In the genomic region with DNA sequence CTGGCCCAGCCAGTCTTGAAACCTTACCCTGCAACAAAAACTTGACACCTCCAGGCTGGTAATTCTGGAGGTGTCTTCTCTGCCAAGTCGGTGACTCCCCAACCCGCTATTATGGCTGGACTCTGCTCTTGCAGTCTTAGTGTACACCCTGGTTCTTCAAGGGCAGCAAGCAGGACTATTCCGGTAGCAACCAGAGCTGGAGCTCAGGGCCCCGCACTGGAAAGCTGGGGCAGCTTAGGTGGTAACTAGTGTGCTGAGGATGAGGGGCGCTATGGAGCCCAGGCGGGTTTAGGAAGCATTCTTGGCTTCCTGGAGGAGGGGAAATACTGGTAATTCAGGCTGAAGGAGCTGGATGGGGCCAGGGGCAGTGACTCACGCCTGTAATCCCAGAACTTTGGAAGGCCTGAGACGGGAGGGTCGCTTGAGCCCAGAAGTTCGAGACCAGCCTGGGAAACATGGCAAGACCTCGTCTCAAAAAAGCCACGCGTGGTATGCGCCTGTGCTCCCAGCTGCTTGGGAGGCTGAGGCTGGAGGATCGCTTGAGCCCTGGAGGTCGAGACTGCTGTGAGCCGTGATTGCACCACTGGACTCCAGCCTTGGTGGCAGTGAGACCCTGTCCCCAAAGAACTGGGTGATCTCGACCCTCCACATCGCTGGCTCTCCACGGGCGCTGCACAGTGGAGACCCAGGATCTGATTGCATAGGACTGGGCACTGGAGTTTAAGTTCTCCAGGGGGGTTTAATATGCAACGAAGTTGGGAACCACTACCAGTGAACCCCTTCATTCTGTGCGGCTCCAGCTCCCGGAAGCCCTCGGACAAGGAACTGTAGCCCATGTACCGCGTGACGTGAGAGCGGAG, we compare ENCODE assay signal across 6 cellular contexts. TPM values are rescaled to one million over a fixed set of nuclear protein-coding genes. Genes with fewer than 3 reads are reported as not detected.
DNase-seq lines count a peak whose midpoint lies in the region; ATAC-seq and TF ChIP-seq lines count a peak whose summit lies in the region.

No MANE protein-coding gene starts in this region.

- no peak for TF ChIP-seq CTCF in esophagus muscularis mucosa (IDR thresholded peaks at IDR 0.05)

- H3K9ac ChIP-seq in subcutaneous abdominal adipose tissue (ENCODE audit: low read length in 5 of 5) = peak overlapping the region in 4 of 5 donors; percentile 56 to 80 (median 70)

- H3K27me3 ChIP-seq in esophagus muscularis mucosa (no peaks in the 10 kb centered on the region), subcutaneous abdominal adipose tissue (ENCODE audit: control insufficient read depth in 5 of 5, insufficient read depth in 4 of 5, low read length in 5 of 5) (no peaks in the 10 kb centered on the region)

- H3K27ac ChIP-seq in esophagus muscularis mucosa (replicated peaks in 1 of 4) = peak overlapping the region; percentile 35 to 63 (median 46)
- H3K27ac ChIP-seq in subcutaneous abdominal adipose tissue (ENCODE audit: low read depth, low read length) = no peak overlapping the region

- peak overlapping the region; percentile 65 for H3K4me3 Mint-ChIP-seq in T-helper 1 cell treated with Interleukin-12 subunit alpha and Interleukin-12 subunit beta and Interleukin-4 antibody, amounts not matched to agents 30 μg/mL and 1 μg/mL, for 36 hours

- 57% methylated on average over 18 of the region's 29 CpGs for WGBS in esophagus muscularis mucosa

- no peak for ATAC-seq in HG02759 (IDR thresholded peaks at IDR 0.05; ENCODE audit: unreplicated experiment)

- TF ChIP-seq POLR2A in esophagus muscularis mucosa (IDR thresholded peaks at IDR 0.05; ENCODE audit: low read depth) = no peak

- H3K9me3 ChIP-seq in esophagus muscularis mucosa (no peaks in the 10 kb centered on the region), subcutaneous abdominal adipose tissue (ENCODE audit: control insufficient read depth in 5 of 5, low read length in 5 of 5) (no peaks in the 10 kb centered on the region)

- peaks cover 3 to 19% (median 17%) of the 10 kb centered on the region in 4 donors for H3K36me3 ChIP-seq in esophagus muscularis mucosa
- peaks cover 0 to 24% (median 15%) of the 10 kb centered on the region in 5 donors for H3K36me3 ChIP-seq in subcutaneous abdominal adipose tissue (ENCODE audit: control insufficient read depth in 5 of 5, insufficient read depth in 5 of 5, low read length in 5 of 5)

- H3K4me1 ChIP-seq in esophagus muscularis mucosa (peaks cover 13 to 32% (median 20%) of the 10 kb centered on the region in 4 donors), subcutaneous abdominal adipose tissue (ENCODE audit: control insufficient read depth in 5 of 5, insufficient read depth in 5 of 5, low read length in 5 of 5) (peaks cover 0 to 24% (median 20%) of the 10 kb centered on the region in 5 donors)

- no peak for TF ChIP-seq EP300 in esophagus muscularis mucosa (IDR thresholded peaks at IDR 0.05)

- peaks cover 9% of the 10 kb centered on the region for H3K4me1 Mint-ChIP-seq in T-helper 1 cell treated with Interleukin-12 subunit alpha and Interleukin-12 subunit beta and Interleukin-4 antibody, amounts not matched to agents 30 μg/mL and 1 μg/mL, for 36 hours (ENCODE audit: low read depth)

- H3K36me3 Mint-ChIP-seq in T-helper 1 cell treated with Interleukin-12 subunit alpha and Interleukin-12 subunit beta and Interleukin-4 antibody, amounts not matched to agents 30 μg/mL and 1 μg/mL, for 36 hours (ENCODE audit: low read depth) = peaks cover 16% of the 10 kb centered on the region

- intact Hi-C loops in esophagus muscularis mucosa (cut with DNase I) = no loop called here

- DNase-seq in T-helper 1 cell = no peak
- no peak for DNase-seq in esophagus muscularis mucosa (ENCODE audit: extremely low spot score)
- no peak for DNase-seq in pons (ENCODE audit: low spot score)

- H3K4me3 ChIP-seq in esophagus muscularis mucosa = peak overlapping the region; percentile 61 to 79 (median 72)
- H3K4me3 ChIP-seq in subcutaneous abdominal adipose tissue (ENCODE audit: low read depth in 1 of 5, low read length in 5 of 5) = peak overlapping the region; percentile 59 to 92 (median 80)

- H3K27me3 Mint-ChIP-seq in T-helper 1 cell treated with Interleukin-12 subunit alpha and Interleukin-12 subunit beta and Interleukin-4 antibody, amounts not matched to agents 30 μg/mL and 1 μg/mL, for 36 hours (ENCODE audit: low read depth) = peaks cover 18% of the 10 kb centered on the region

- no peaks in the 10 kb centered on the region for H3K9me3 Mint-ChIP-seq in T-helper 1 cell treated with Interleukin-12 subunit alpha and Interleukin-12 subunit beta and Interleukin-4 antibody, amounts not matched to agents 30 μg/mL and 1 μg/mL, for 36 hours

- no peak overlapping the region for H3K27ac Mint-ChIP-seq in T-helper 1 cell treated with Interleukin-12 subunit alpha and Interleukin-12 subunit beta and Interleukin-4 antibody, amounts not matched to agents 30 μg/mL and 1 μg/mL, for 36 hours

RNA-seq across cellular contexts. Expression of a gene that starts 10.6 kb away (rescaled TPM):
- total RNA-seq in esophagus muscularis mucosa = 1 to 10 TPM in 3 of 4 donors, under 1 TPM in 1; 0.92 to 1.7 (median 1.4) TPM

RNA-seq across cellular contexts. Expression of a gene that starts 25.6 kb away (rescaled TPM):
- 10 to 100 TPM; 42.4 to 76.3 (median 57.2) TPM for total RNA-seq in esophagus muscularis mucosa

RNA-seq across cellular contexts. Expression of a gene that starts 39.3 kb away (rescaled TPM):
- 10 to 100 TPM; 34.9 to 56.2 (median 47.9) TPM for total RNA-seq in esophagus muscularis mucosa

RNA-seq across cellular contexts. Expression of a gene that starts 45.4 kb away (rescaled TPM):
- total RNA-seq in esophagus muscularis mucosa = 10 to 100 TPM; 33.2 to 42.4 (median 39.1) TPM

RNA-seq across cellular contexts. Expression of a gene that starts 58.5 kb away (rescaled TPM):
- under 1 TPM; 0.39 to 0.50 (median 0.41) TPM for total RNA-seq in esophagus muscularis mucosa
